14 cellular contexts compared by ENCODE assay signal in the genomic region with DNA sequence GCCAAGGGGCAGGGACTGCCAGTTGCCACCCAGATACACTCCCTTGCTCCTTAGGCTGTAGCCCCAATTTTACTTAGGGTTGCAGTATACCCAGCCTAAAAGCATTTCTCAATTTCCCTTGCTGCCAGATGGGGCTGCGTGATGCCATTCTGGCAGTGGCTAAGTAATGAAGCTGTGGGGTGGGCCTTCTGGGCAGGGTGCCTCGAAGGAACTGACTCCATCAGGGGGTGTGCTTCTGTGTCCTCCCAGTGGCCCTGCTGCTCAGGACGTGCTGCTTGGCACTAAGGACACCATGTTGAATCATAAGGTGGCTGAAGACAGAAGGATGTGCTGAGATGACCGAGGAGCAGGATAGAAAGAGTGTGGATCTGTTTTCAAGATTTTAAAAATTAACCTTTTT.
"Had no signal": no experiment of that assay in that cellular context is flagged by ENCODE, and none has a peak within 500 bp of the region (broad histone marks: within the 10 kb centered on the region; RNA-seq: fewer than 3 reads in every experiment).

No MANE protein-coding gene starts in this region.

- ATAC-seq: activated CD4-positive, CD25-positive, alpha-beta regulatory T cell treated with anti-CD3 and anti-CD28 coated beads, Interleukin-2, amount 50 U/mL, for 24 hours; stimulated activated effector memory CD8-positive, alpha-beta T cell treated with anti-CD3 and anti-CD28 coated beads, Interleukin-12 subunit alpha, Interleukin-12 subunit beta, amount 100 ng/mL, for 72 hours had no signal

- H3K4me3 Mint-ChIP-seq: activated naive CD8-positive, alpha-beta T cell; memory B cell; stimulated activated effector memory CD8-positive, alpha-beta T cell treated with anti-CD3 and anti-CD28 coated beads, Interleukin-12 subunit alpha, Interleukin-12 subunit beta, amount 100 ng/mL, for 72 hours; type B pancreatic cell had no signal

- H3K36me3 ChIP-seq: colonic mucosa, ovary had no signal

- H3K4me3 ChIP-seq: colonic mucosa, ovary had no signal

- H3K27ac ChIP-seq: colonic mucosa, ovary had no signal

- DNase-seq: activated CD4-positive, alpha-beta T cell treated with anti-CD3 and anti-CD28 coated beads, Interleukin-2, amount 50 U/mL, for 4 hours; activated gamma-delta T cell; activated T-cell treated with anti-CD3 and anti-CD28 coated beads, Interleukin-2, amount 50 U/mL, for 48 hours; colonic mucosa; effector CD4-positive, alpha-beta T cell; ovary; retina; SIG-M5; small intestine had no signal

- H3K36me3 Mint-ChIP-seq: activated naive CD8-positive, alpha-beta T cell; memory B cell; stimulated activated effector memory CD8-positive, alpha-beta T cell treated with anti-CD3 and anti-CD28 coated beads, Interleukin-12 subunit alpha, Interleukin-12 subunit beta, amount 100 ng/mL, for 72 hours; type B pancreatic cell had no signal

- H3K27me3 ChIP-seq: colonic mucosa, ovary had no signal

- H3K4me1 ChIP-seq: colonic mucosa had no signal

- H3K27ac Mint-ChIP-seq: activated naive CD8-positive, alpha-beta T cell; memory B cell; stimulated activated effector memory CD8-positive, alpha-beta T cell treated with anti-CD3 and anti-CD28 coated beads, Interleukin-12 subunit alpha, Interleukin-12 subunit beta, amount 100 ng/mL, for 72 hours; type B pancreatic cell had no signal

- H3K9me3 Mint-ChIP-seq: memory B cell; stimulated activated effector memory CD8-positive, alpha-beta T cell treated with anti-CD3 and anti-CD28 coated beads, Interleukin-12 subunit alpha, Interleukin-12 subunit beta, amount 100 ng/mL, for 72 hours; type B pancreatic cell had no signal

- H3K9me3 ChIP-seq: colonic mucosa, ovary had no signal

- FAIRE-seq: small intestine had no signal

- H3K4me1 Mint-ChIP-seq: memory B cell; stimulated activated effector memory CD8-positive, alpha-beta T cell treated with anti-CD3 and anti-CD28 coated beads, Interleukin-12 subunit alpha, Interleukin-12 subunit beta, amount 100 ng/mL, for 72 hours had no signal

- H3K27me3 Mint-ChIP-seq: type B pancreatic cell had no signal
